Comparison of ENCODE assay signal across 27 cellular contexts in genomic region chr2:203861197-203861596, GRCh38. TPM values are rescaled to one million over a fixed set of nuclear protein-coding genes. Genes with fewer than 3 reads are reported as not detected.
DNase-seq lines count a peak whose midpoint lies in the region; ATAC-seq and TF ChIP-seq lines count a peak whose summit lies in the region.
"Had no signal": no experiment of that assay in that cellular context is flagged by ENCODE, and none has a peak within 500 bp of the region (broad histone marks: within the 10 kb centered on the region; RNA-seq: fewer than 3 reads in every experiment).

No MANE protein-coding gene starts in this region.

- H3K9me3 ChIP-seq in OCI-LY7 (ENCODE audit: low read length): no peaks in the 10 kb centered on the region
- H3K9me3 ChIP-seq in neural cell (ENCODE audit: low read length): no peaks in the 10 kb centered on the region
- H3K9me3 ChIP-seq: SJSA1, tibial artery had no signal

- peaks cover 18% of the 10 kb centered on the region for H3K36me3 Mint-ChIP-seq in activated CD4-positive, alpha-beta T cell treated with anti-CD3 and anti-CD28 coated beads, Interleukin-2, amount 10 ng/mL, durations not matched to agents 7 days and 5 days (ENCODE audit: low read depth)
- H3K36me3 Mint-ChIP-seq: stimulated activated memory B cell treated with anti-CD40 and anti-IgM and Interleukin-4, amounts not matched to agents 10 μg/mL and 1 μg/mL and 100 μg/mL, for 72 hours had no signal

- H3K9me3 Mint-ChIP-seq in activated CD4-positive, alpha-beta T cell treated with anti-CD3 and anti-CD28 coated beads, Interleukin-2, amount 10 ng/mL, durations not matched to agents 7 days and 5 days: peaks cover 16% of the 10 kb centered on the region
- H3K9me3 Mint-ChIP-seq: HFFc6 had no signal

- peak; percentile 4 for TF ChIP-seq EP300 in neural cell (conservative IDR thresholded peaks at IDR 0.05; ENCODE audit: poor library complexity, severe bottlenecking)

- H3K27me3 Mint-ChIP-seq in activated CD4-positive, alpha-beta T cell treated with anti-CD3 and anti-CD28 coated beads, Interleukin-2, amount 10 ng/mL, durations not matched to agents 7 days and 5 days: no peaks in the 10 kb centered on the region

- peak overlapping the region; percentile 20 for H3K27ac Mint-ChIP-seq in activated CD4-positive, alpha-beta T cell treated with anti-CD3 and anti-CD28 coated beads, Interleukin-2, amount 10 ng/mL, durations not matched to agents 7 days and 5 days
- H3K27ac Mint-ChIP-seq: HFFc6; stimulated activated memory B cell treated with anti-CD40 and anti-IgM and Interleukin-4, amounts not matched to agents 10 μg/mL and 1 μg/mL and 100 μg/mL, for 72 hours had no signal

- ATAC-seq in GM18873 (IDR thresholded peaks at IDR 0.05; ENCODE audit: low FRiP score, unreplicated experiment): no peak
- ATAC-seq in HG02840 (IDR thresholded peaks at IDR 0.05; ENCODE audit: low FRiP score, unreplicated experiment): no peak
- ATAC-seq: Panc1; stimulated activated memory B cell treated with anti-CD40 and anti-IgM and Interleukin-4, amounts not matched to agents 10 μg/mL and 1 μg/mL and 100 μg/mL, for 72 hours had no signal

- H3K27ac ChIP-seq in OCI-LY7 (ENCODE audit: low read depth, low read length, poor library complexity, severe bottlenecking): no peak overlapping the region
- H3K27ac ChIP-seq in neural cell (ENCODE audit: low read length): peak overlapping the region; percentile 0
- H3K27ac ChIP-seq: BLaER1 treated with 17β-estradiol and CSF1 and Interleukin-3, amounts not matched to agents 10 nM and 100 nM; left ventricle myocardium inferior; right atrium auricular region; SJSA1; tibial artery had no signal

- intact Hi-C loops in OCI-LY7 (cut with micrococcal nuclease; ENCODE audit: unreplicated experiment): no loop called here

- H4K20me1 ChIP-seq in OCI-LY7 (ENCODE audit: insufficient read depth, low read length) (no peaks in the 10 kb centered on the region), neural cell (ENCODE audit: insufficient read depth) (no peaks in the 10 kb centered on the region)
- H4K20me1 ChIP-seq: BLaER1 treated with 17β-estradiol and CSF1 and Interleukin-3, amounts not matched to agents 10 nM and 100 nM had no signal

- TF ChIP-seq RAD21 in neural cell (conservative IDR thresholded peaks at IDR 0.05): no peak

- H3K4me2 ChIP-seq in OCI-LY7 (ENCODE audit: low read length): peak overlapping the region; percentile 23
- H3K4me2 ChIP-seq in neural cell (ENCODE audit: low read length): peak overlapping the region; percentile 20

- no peak overlapping the region for H3K9ac ChIP-seq in neural cell (ENCODE audit: low read length)
- H3K9ac ChIP-seq: BLaER1 treated with 17β-estradiol and CSF1 and Interleukin-3, amounts not matched to agents 10 nM and 100 nM had no signal

- POLR2A ChIA-PET in activated CD4-positive, alpha-beta T cell treated with anti-CD3 and anti-CD28 coated beads, Interleukin-2, amount 10 ng/mL, durations not matched to agents 7 days and 5 days (lab: Charles Lee): no interaction called here
- POLR2A ChIA-PET in OCI-LY7 (lab: Charles Lee): interaction anchor here (0.7 to 1.7 kb wide), 5 partner anchors 9 to 299 kb away, joined by 3 to 5 read pairs (median 3); no protein-coding TSS in a partner anchor

- H3K36me3 ChIP-seq in OCI-LY7 (ENCODE audit: insufficient read depth, low read length): no peaks in the 10 kb centered on the region
- H3K36me3 ChIP-seq in neural cell (ENCODE audit: insufficient read depth, low read length): no peaks in the 10 kb centered on the region
- H3K36me3 ChIP-seq: BLaER1 treated with 17β-estradiol and CSF1 and Interleukin-3, amounts not matched to agents 10 nM and 100 nM; left ventricle myocardium inferior; right atrium auricular region; SJSA1; tibial artery had no signal

- H3K79me2 ChIP-seq in OCI-LY7 (ENCODE audit: insufficient read depth, low read depth, low read length) (no peaks in the 10 kb centered on the region), neural cell (replicated peaks; ENCODE audit: insufficient read depth, low read length) (no peaks in the 10 kb centered on the region)

- no peaks in the 10 kb centered on the region for H3K9me2 ChIP-seq in OCI-LY7 (ENCODE audit: insufficient read depth, low read length)
- H3K9me2 ChIP-seq in neural cell (ENCODE audit: insufficient read depth, low read length): no peaks in the 10 kb centered on the region

- no peak overlapping the region for H3K4me3 Mint-ChIP-seq in activated CD4-positive, alpha-beta T cell treated with anti-CD3 and anti-CD28 coated beads, Interleukin-2, amount 10 ng/mL, durations not matched to agents 7 days and 5 days
- H3K4me3 Mint-ChIP-seq: HFFc6; stimulated activated memory B cell treated with anti-CD40 and anti-IgM and Interleukin-4, amounts not matched to agents 10 μg/mL and 1 μg/mL and 100 μg/mL, for 72 hours had no signal

- H3K4me1 Mint-ChIP-seq in activated CD4-positive, alpha-beta T cell treated with anti-CD3 and anti-CD28 coated beads, Interleukin-2, amount 10 ng/mL, durations not matched to agents 7 days and 5 days: peaks cover 57% of the 10 kb centered on the region

- CTCF ChIA-PET in activated CD4-positive, alpha-beta T cell treated with anti-CD3 and anti-CD28 coated beads, Interleukin-2, amount 10 ng/mL, durations not matched to agents 7 days and 5 days (lab: Charles Lee): interaction anchor here (0.5 to 4.0 kb wide), 11 partner anchors 9 to 530 kb away, joined by 3 to 29 read pairs (median 3); no protein-coding TSS in a partner anchor
- CTCF ChIA-PET in OCI-LY7 (lab: Charles Lee; ENCODE audit: unreplicated experiment): no interaction called here

- H3K4me1 ChIP-seq in OCI-LY7 (ENCODE audit: insufficient read depth, low read length, poor library complexity, severe bottlenecking): peaks cover 10% of the 10 kb centered on the region
- H3K4me1 ChIP-seq: left ventricle myocardium inferior, right atrium auricular region, SJSA1 had no signal

- no peak for DNase-seq in activated CD4-positive, alpha-beta T cell treated with anti-CD3 and anti-CD28 coated beads, Interleukin-2, amount 10 ng/mL, durations not matched to agents 7 days and 5 days
- DNase-seq in activated CD4-positive, alpha-beta T cell treated with anti-CD3 and anti-CD28 coated beads for 4 hours: no peak
- peak; percentile 81 for DNase-seq in NCI-H1436 (lab: John Stamatoyannopoulos, UW)
- no peak for DNase-seq in OCI-LY7 (ENCODE audit: low spot score)
- no peak for DNase-seq in epidermal melanocyte (ENCODE audit: insufficient read length, low spot score)
- DNase-seq: anterior cingulate cortex; central memory CD4-positive, alpha-beta T cell; DMS153; effector CD4-positive, alpha-beta T cell; glutamatergic neuron; HFFc6; left ventricle myocardium inferior; NCI-H2029; NCI-H524; occipital lobe; T-helper 9 cell; tibial artery had no signal

- no peak overlapping the region for H2AFZ ChIP-seq in OCI-LY7 (ENCODE audit: low read length)
- no peak overlapping the region for H2AFZ ChIP-seq in neural cell (ENCODE audit: low read depth, low read length)

- BruUV-seq in OCI-LY7 (replicated peaks; lab: Mats Ljungman, UMichigan): no TSS peak

- H3K4me3 ChIP-seq in OCI-LY7 (ENCODE audit: low read depth, low read length, poor library complexity, severe bottlenecking) (no peak overlapping the region), neural cell (ENCODE audit: low read length) (peak overlapping the region; percentile 32)
- H3K4me3 ChIP-seq: BLaER1 treated with 17β-estradiol and CSF1 and Interleukin-3, amounts not matched to agents 10 nM and 100 nM; left ventricle myocardium inferior; right atrium auricular region; SJSA1; tibial artery had no signal

- H3F3A ChIP-seq in neural cell (ENCODE audit: insufficient read depth, low read length, poor library complexity, severe bottlenecking): peaks cover 5% of the 10 kb centered on the region

- H3K27me3 ChIP-seq in neural cell (ENCODE audit: insufficient read depth, low read depth, low read length): no peaks in the 10 kb centered on the region
- H3K27me3 ChIP-seq: BLaER1 treated with 17β-estradiol and CSF1 and Interleukin-3, amounts not matched to agents 10 nM and 100 nM; right atrium auricular region; tibial artery had no signal

- TF ChIP-seq CTCF in OCI-LY7 (conservative IDR thresholded peaks at IDR 0.05; ENCODE audit: low read length) (no peak), neural cell (IDR thresholded peaks at IDR 0.05; ENCODE audit: poor library complexity, severe bottlenecking) (no peak)

TF ChIP-seq in neural cell, 6 proteins besides CTCF, POLR2A, EP300 and RAD21 (continues in another document):
- TF ChIP-seq MXI1 (conservative IDR thresholded peaks at IDR 0.05; ENCODE audit: poor library complexity, severe bottlenecking) (no peak), POLR2AphosphoS5 (IDR thresholded peaks at IDR 0.05) (no peak), TAF1 (IDR thresholded peaks at IDR 0.05; ENCODE audit: low read depth) (no peak), SMC3 (conservative IDR thresholded peaks at IDR 0.05; ENCODE audit: poor library complexity) (no peak)
- TF ChIP-seq, protein P1, sequence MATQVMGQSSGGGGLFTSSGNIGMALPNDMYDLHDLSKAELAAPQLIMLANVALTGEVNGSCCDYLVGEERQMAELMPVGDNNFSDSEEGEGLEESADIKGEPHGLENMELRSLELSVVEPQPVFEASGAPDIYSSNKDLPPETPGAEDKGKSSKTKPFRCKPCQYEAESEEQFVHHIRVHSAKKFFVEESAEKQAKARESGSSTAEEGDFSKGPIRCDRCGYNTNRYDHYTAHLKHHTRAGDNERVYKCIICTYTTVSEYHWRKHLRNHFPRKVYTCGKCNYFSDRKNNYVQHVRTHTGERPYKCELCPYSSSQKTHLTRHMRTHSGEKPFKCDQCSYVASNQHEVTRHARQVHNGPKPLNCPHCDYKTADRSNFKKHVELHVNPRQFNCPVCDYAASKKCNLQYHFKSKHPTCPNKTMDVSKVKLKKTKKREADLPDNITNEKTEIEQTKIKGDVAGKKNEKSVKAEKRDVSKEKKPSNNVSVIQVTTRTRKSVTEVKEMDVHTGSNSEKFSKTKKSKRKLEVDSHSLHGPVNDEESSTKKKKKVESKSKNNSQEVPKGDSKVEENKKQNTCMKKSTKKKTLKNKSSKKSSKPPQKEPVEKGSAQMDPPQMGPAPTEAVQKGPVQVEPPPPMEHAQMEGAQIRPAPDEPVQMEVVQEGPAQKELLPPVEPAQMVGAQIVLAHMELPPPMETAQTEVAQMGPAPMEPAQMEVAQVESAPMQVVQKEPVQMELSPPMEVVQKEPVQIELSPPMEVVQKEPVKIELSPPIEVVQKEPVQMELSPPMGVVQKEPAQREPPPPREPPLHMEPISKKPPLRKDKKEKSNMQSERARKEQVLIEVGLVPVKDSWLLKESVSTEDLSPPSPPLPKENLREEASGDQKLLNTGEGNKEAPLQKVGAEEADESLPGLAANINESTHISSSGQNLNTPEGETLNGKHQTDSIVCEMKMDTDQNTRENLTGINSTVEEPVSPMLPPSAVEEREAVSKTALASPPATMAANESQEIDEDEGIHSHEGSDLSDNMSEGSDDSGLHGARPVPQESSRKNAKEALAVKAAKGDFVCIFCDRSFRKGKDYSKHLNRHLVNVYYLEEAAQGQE (IDR thresholded peaks at IDR 0.05; ENCODE audit: borderline replicate concordance): no peak

RNA-seq across cellular contexts. Expression of gene CTLA4, which starts 6.4 kb away (rescaled TPM):
- 10 to 100 TPM; 20.1 to 22.7 TPM for total RNA-seq in activated CD4-positive, alpha-beta T cell treated with anti-CD3 and anti-CD28 coated beads, Interleukin-2, amount 10 ng/mL, durations not matched to agents 7 days and 5 days
- total RNA-seq in OCI-LY7 (2014; rRNA removed; shearing (Covaris generic)): not detected in 2 replicates
- not detected in 2 replicates for total RNA-seq in OCI-LY7 (2022)
- polyA plus RNA-seq in neural cell: not detected in 2 replicates
- polyA minus RNA-seq in neural cell: not detected in 2 replicates
- total RNA-seq: A673, HFFc6, HT-29, occipital lobe, SJSA1 had no signal

Comparison
In these comparisons a context has a peak if more than half of its experiments do, and no peak if none do; other contexts are left out.
1. RNA of gene CTLA4, which starts 6.4 kb away (total RNA-seq): 20.1 to 22.7 TPM in activated CD4-positive, alpha-beta T cell treated with anti-CD3 and anti-CD28 coated beads, Interleukin-2, amount 10 ng/mL, durations not matched to agents 7 days and 5 days; not detected in OCI-LY7; every median in the first group is over 10 times any median in the second.